Comparison of ENCODE assay signal across 8 cellular contexts in the genomic region with DNA sequence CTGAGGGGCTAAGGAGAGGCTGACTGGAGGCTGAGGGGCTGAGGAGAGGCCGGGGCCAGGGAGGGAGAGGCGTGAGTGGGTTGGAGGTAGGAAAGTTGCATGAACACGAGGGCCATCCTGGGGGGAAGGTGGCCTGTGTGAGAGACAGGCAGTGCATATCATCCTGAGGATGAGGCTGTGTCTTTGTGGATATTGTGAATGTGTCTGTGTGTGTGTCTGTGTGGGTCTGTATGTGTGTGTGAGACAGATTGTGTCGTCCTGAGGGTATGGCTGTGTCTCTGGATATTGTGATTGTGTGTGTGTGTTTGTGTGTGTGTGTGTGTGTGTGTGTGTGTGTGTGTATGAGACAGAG. TPM values are rescaled to one million over a fixed set of nuclear protein-coding genes. Genes with fewer than 3 reads are reported as not detected.
DNase-seq lines count a peak whose midpoint lies in the region; ATAC-seq and TF ChIP-seq lines count a peak whose summit lies in the region.

No MANE protein-coding gene starts in this region.

- H3K27me3 ChIP-seq in HUES64 (ENCODE audit: insufficient read depth, low read length) = no peaks in the 10 kb centered on the region

- WGBS in HUES64 = under 1% methylated on average over 4 of the region's 4 CpGs

- H3K4me1 Mint-ChIP-seq in naive B cell = peaks cover 29 to 37% (median 33%) of the 10 kb centered on the region in 3 donors

- H3K9me3 Mint-ChIP-seq in naive B cell = peaks cover 5 to 19% (median 10%) of the 10 kb centered on the region in 7 donors

- no peak for TF ChIP-seq CTCF in coronary artery (IDR thresholded peaks at IDR 0.05)

- H3K27ac ChIP-seq in HUES64 (ENCODE audit: low read depth, low read length) (no peak overlapping the region; the same call in 1 of the 2 replicates), coronary artery (peak overlapping the region; percentile 56 to 91)

- H3K9me3 ChIP-seq in HUES64 (ENCODE audit: insufficient read depth, low read depth, low read length) = peaks cover 11% of the 10 kb centered on the region

- H3K27ac Mint-ChIP-seq in naive B cell = peak overlapping the region in 5 of 6 donors; percentile 72 to 92 (median 90)

- H3K27me3 Mint-ChIP-seq in naive B cell = peaks cover 0 to 4% (median 0%) of the 10 kb centered on the region in 3 donors

- ATAC-seq in GM18909 (IDR thresholded peaks at IDR 0.05; ENCODE audit: poor library complexity, unreplicated experiment) (peak; percentile 14), naive B cell (ENCODE audit: low read depth in 2 of 2) (peak; percentile 14 to 22), HG02970 (IDR thresholded peaks at IDR 0.05; ENCODE audit: low FRiP score, unreplicated experiment) (no peak)

- H3K4me1 ChIP-seq in HUES64 (ENCODE audit: insufficient read depth, low read length) = peaks cover 6% of the 10 kb centered on the region

- H3K4me3 Mint-ChIP-seq in naive B cell = peak overlapping the region; percentile 81 to 97 (median 92)

- peaks cover 0 to 11% of the 10 kb centered on the region in 2 donors for H3K36me3 Mint-ChIP-seq in naive B cell

- no peak for DNase-seq in coronary artery (ENCODE audit: low spot score)
- DNase-seq in naive B cell = no peak
- no peak for DNase-seq in NCI-H1417 (lab: John Stamatoyannopoulos, UW)
- no peak for DNase-seq in central memory CD4-positive, alpha-beta T cell
- no peak for DNase-seq in cerebellar nuclear complex (lab: John Stamatoyannopoulos, UW)

- H3K4me3 ChIP-seq in HUES64 (ENCODE audit: low read length) (peak overlapping the region; percentile 99), coronary artery (peak overlapping the region; percentile 100)

- H3K36me3 ChIP-seq in HUES64 (ENCODE audit: insufficient read depth, low read length) = peaks cover 16% of the 10 kb centered on the region; the same call in 1 of the 2 replicates

- H3K9ac ChIP-seq in HUES64 (ENCODE audit: low read depth, low read length) = peak overlapping the region; percentile 89

RNA-seq across cellular contexts. Expression of gene ZNF71, which starts 0.4 kb away (rescaled TPM):
- 7.7 TPM for polyA plus RNA-seq in HUES64 (2013, experiment 1 of 2)
- 9.3 TPM for polyA plus RNA-seq in HUES64 (2013, experiment 2 of 2)
- polyA plus RNA-seq in naive B cell (ENCODE audit: low read depth in 6 of 6) = 10 to 100 TPM in 3 of 6 donors, 1 to 10 TPM in 3; 7.9 to 20.5 (median 10.4) TPM

RNA-seq across cellular contexts. Expression of gene ZNF470, which starts 28.3 kb away (rescaled TPM):
- polyA plus RNA-seq in HUES64 (2013, experiment 1 of 2) = 2.8 TPM
- 3.2 TPM for polyA plus RNA-seq in HUES64 (2013, experiment 2 of 2)
- 1 to 10 TPM; 1.6 to 4.5 (median 2.8) TPM for polyA plus RNA-seq in naive B cell (ENCODE audit: low read depth in 6 of 6)

RNA-seq across cellular contexts. Expression of gene SMIM17, which starts 47.4 kb away (rescaled TPM):
- not detected for polyA plus RNA-seq in HUES64 (2013, experiment 1 of 2)
- not detected for polyA plus RNA-seq in HUES64 (2013, experiment 2 of 2)
- under 1 TPM in 1 of 6 donors, not detected in 5; 0.30 TPM for polyA plus RNA-seq in naive B cell (ENCODE audit: low read depth in 6 of 6)

RNA-seq across cellular contexts. Expression of gene ZFP28, which starts 56.8 kb away (rescaled TPM):
- 3.3 TPM for polyA plus RNA-seq in HUES64 (2013, experiment 1 of 2)
- polyA plus RNA-seq in HUES64 (2013, experiment 2 of 2) = 3.4 TPM
- polyA plus RNA-seq in naive B cell (ENCODE audit: low read depth in 6 of 6) = 1 to 10 TPM in 5 of 6 donors, not detected in 1; 1.8 to 4.7 (median 4.1) TPM
